26 cellular contexts compared by ENCODE assay signal in genomic region chr13:70170689-70171088, GRCh38.
"Had no signal": no experiment of that assay in that cellular context is flagged by ENCODE, and none has a peak within 500 bp of the region (broad histone marks: within the 10 kb centered on the region; RNA-seq: fewer than 3 reads in every experiment).

No MANE protein-coding gene starts in this region.

- H3K27me3 Mint-ChIP-seq: activated CD4-positive, alpha-beta T cell treated with anti-CD3 and anti-CD28 coated beads, Interleukin-2, amount 10 ng/mL, durations not matched to agents 7 days and 5 days; activated CD8-positive, alpha-beta memory T cell treated with anti-CD3 and anti-CD28 coated beads, Interleukin-2, amount 10 ng/mL, durations not matched to agents 7 days and 5 days; activated CD8-positive, alpha-beta T cell treated with anti-CD3 and anti-CD28 coated beads for 36 hours; activated naive CD4-positive, alpha-beta T cell treated with anti-CD3 and anti-CD28 coated beads, Interleukin-2, amount 50 U/mL, for 24 hours; naive thymus-derived CD4-positive, alpha-beta T cell; stimulated activated naive CD8-positive, alpha-beta T cell treated with anti-CD3 and anti-CD28 coated beads, Interleukin-15, amount 100 ng/mL, for 72 hours had no signal

- ATAC-seq: activated CD8-positive, alpha-beta memory T cell treated with anti-CD3 and anti-CD28 coated beads, Interleukin-2, amount 10 ng/mL, durations not matched to agents 7 days and 5 days; activated CD8-positive, alpha-beta T cell treated with anti-CD3 and anti-CD28 coated beads for 36 hours; body of pancreas; left lung; naive thymus-derived CD4-positive, alpha-beta T cell; right lobe of liver; stimulated activated effector memory CD8-positive, alpha-beta T cell treated with anti-CD3 and anti-CD28 coated beads, Interleukin-12 subunit alpha, Interleukin-12 subunit beta, amount 100 ng/mL, for 72 hours; stimulated activated naive CD8-positive, alpha-beta T cell treated with anti-CD3 and anti-CD28 coated beads, Interleukin-15, amount 100 ng/mL, for 72 hours had no signal

- H3K27ac ChIP-seq: body of pancreas, esophagus muscularis mucosa, hepatocyte, left lung, right lobe of liver, skin epidermis, tibial artery, WERI-Rb-1 had no signal

- H3K27ac Mint-ChIP-seq: activated CD4-positive, alpha-beta T cell treated with anti-CD3 and anti-CD28 coated beads, Interleukin-2, amount 10 ng/mL, durations not matched to agents 7 days and 5 days; activated CD8-positive, alpha-beta memory T cell treated with anti-CD3 and anti-CD28 coated beads, Interleukin-2, amount 10 ng/mL, durations not matched to agents 7 days and 5 days; activated CD8-positive, alpha-beta T cell treated with anti-CD3 and anti-CD28 coated beads for 36 hours; activated naive CD4-positive, alpha-beta T cell treated with anti-CD3 and anti-CD28 coated beads, Interleukin-2, amount 50 U/mL, for 24 hours; immature natural killer cell; naive thymus-derived CD4-positive, alpha-beta T cell; stimulated activated effector memory CD8-positive, alpha-beta T cell treated with anti-CD3 and anti-CD28 coated beads, Interleukin-12 subunit alpha, Interleukin-12 subunit beta, amount 100 ng/mL, for 72 hours; stimulated activated naive CD8-positive, alpha-beta T cell treated with anti-CD3 and anti-CD28 coated beads, Interleukin-15, amount 100 ng/mL, for 72 hours had no signal

- DNase-seq: activated CD4-positive, alpha-beta T cell treated with anti-CD3 and anti-CD28 coated beads, Interleukin-2, amount 10 ng/mL, durations not matched to agents 7 days and 5 days; activated CD4-positive, CD25-positive, alpha-beta regulatory T cell treated with anti-CD3 and anti-CD28 coated beads, Interleukin-2, amount 50 U/mL, for 72 hours; activated CD8-positive, alpha-beta memory T cell treated with anti-CD3 and anti-CD28 coated beads, Interleukin-2, amount 10 ng/mL, durations not matched to agents 7 days and 5 days; activated CD8-positive, alpha-beta T cell treated with anti-CD3 and anti-CD28 coated beads for 36 hours; activated gamma-delta T cell; activated T-cell treated with anti-CD3 and anti-CD28 coated beads for 4 hours; anterior cingulate cortex; body of pancreas; effector memory CD4-positive, alpha-beta T cell; glutamatergic neuron; immature natural killer cell; left lung; naive thymus-derived CD4-positive, alpha-beta T cell; posterior cingulate gyrus; right lobe of liver; stimulated activated CD4-positive, alpha-beta T cell treated with anti-CD3 and anti-CD28 coated beads, Interleukin-2, amount 100 ng/mL, for 24 hours; stimulated activated naive CD8-positive, alpha-beta T cell treated with anti-CD3 and anti-CD28 coated beads, Interleukin-15, amount 100 ng/mL, for 72 hours; tibial artery; WERI-Rb-1 had no signal

- H3K4me1 Mint-ChIP-seq: activated CD4-positive, alpha-beta T cell treated with anti-CD3 and anti-CD28 coated beads, Interleukin-2, amount 10 ng/mL, durations not matched to agents 7 days and 5 days; activated CD8-positive, alpha-beta memory T cell treated with anti-CD3 and anti-CD28 coated beads, Interleukin-2, amount 10 ng/mL, durations not matched to agents 7 days and 5 days; activated naive CD4-positive, alpha-beta T cell treated with anti-CD3 and anti-CD28 coated beads, Interleukin-2, amount 50 U/mL, for 24 hours; immature natural killer cell; naive thymus-derived CD4-positive, alpha-beta T cell; neural crest cell; stimulated activated effector memory CD8-positive, alpha-beta T cell treated with anti-CD3 and anti-CD28 coated beads, Interleukin-12 subunit alpha, Interleukin-12 subunit beta, amount 100 ng/mL, for 72 hours; stimulated activated naive CD8-positive, alpha-beta T cell treated with anti-CD3 and anti-CD28 coated beads, Interleukin-15, amount 100 ng/mL, for 72 hours had no signal

- H3K4me3 ChIP-seq: body of pancreas, esophagus muscularis mucosa, hepatocyte, left lung, lung, right lobe of liver, skin epidermis, tibial artery had no signal

- H3K4me3 Mint-ChIP-seq: activated CD4-positive, alpha-beta T cell treated with anti-CD3 and anti-CD28 coated beads, Interleukin-2, amount 10 ng/mL, durations not matched to agents 7 days and 5 days; activated CD8-positive, alpha-beta memory T cell treated with anti-CD3 and anti-CD28 coated beads, Interleukin-2, amount 10 ng/mL, durations not matched to agents 7 days and 5 days; activated CD8-positive, alpha-beta T cell treated with anti-CD3 and anti-CD28 coated beads for 36 hours; activated naive CD4-positive, alpha-beta T cell treated with anti-CD3 and anti-CD28 coated beads, Interleukin-2, amount 50 U/mL, for 24 hours; immature natural killer cell; naive thymus-derived CD4-positive, alpha-beta T cell; neural crest cell; stimulated activated effector memory CD8-positive, alpha-beta T cell treated with anti-CD3 and anti-CD28 coated beads, Interleukin-12 subunit alpha, Interleukin-12 subunit beta, amount 100 ng/mL, for 72 hours; stimulated activated naive CD8-positive, alpha-beta T cell treated with anti-CD3 and anti-CD28 coated beads, Interleukin-15, amount 100 ng/mL, for 72 hours had no signal

- H3K27me3 ChIP-seq: body of pancreas, esophagus muscularis mucosa, hepatocyte, left lung, right lobe of liver, tibial artery had no signal

- H3K36me3 Mint-ChIP-seq: activated CD8-positive, alpha-beta memory T cell treated with anti-CD3 and anti-CD28 coated beads, Interleukin-2, amount 10 ng/mL, durations not matched to agents 7 days and 5 days; activated naive CD4-positive, alpha-beta T cell treated with anti-CD3 and anti-CD28 coated beads, Interleukin-2, amount 50 U/mL, for 24 hours; immature natural killer cell; naive thymus-derived CD4-positive, alpha-beta T cell; stimulated activated effector memory CD8-positive, alpha-beta T cell treated with anti-CD3 and anti-CD28 coated beads, Interleukin-12 subunit alpha, Interleukin-12 subunit beta, amount 100 ng/mL, for 72 hours had no signal

- H3K4me1 ChIP-seq: body of pancreas, esophagus muscularis mucosa, left lung, right lobe of liver, tibial artery had no signal

- H3K36me3 ChIP-seq: esophagus muscularis mucosa, left lung, right lobe of liver, tibial artery, WERI-Rb-1 had no signal

- H3K9me3 ChIP-seq: body of pancreas, esophagus muscularis mucosa, right lobe of liver, tibial artery had no signal
